ENCODE assay signal across 26 cellular contexts in the genomic region with DNA sequence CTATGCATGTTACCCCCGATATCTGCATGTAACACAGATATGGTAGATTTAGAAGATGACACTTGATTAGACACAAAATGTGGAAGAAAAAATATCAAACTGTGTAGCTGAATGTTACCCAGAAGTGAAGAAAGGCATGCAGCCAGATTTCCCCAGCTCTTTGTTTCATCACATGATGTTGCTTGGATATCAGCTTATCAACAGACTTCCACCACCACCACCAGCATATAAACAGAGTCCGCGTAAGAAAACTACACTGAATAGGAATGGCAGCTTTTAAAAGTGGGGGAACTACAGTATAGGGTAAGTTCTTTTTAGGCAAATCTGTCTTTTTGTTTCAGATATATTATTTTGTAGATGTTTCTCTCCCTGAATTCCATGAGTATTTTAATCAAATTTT. TPM values are rescaled to one million over a fixed set of nuclear protein-coding genes. Genes with fewer than 3 reads are reported as not detected.
"Had no signal": no experiment of that assay in that cellular context is flagged by ENCODE, and none has a peak within 500 bp of the region (broad histone marks: within the 10 kb centered on the region; RNA-seq: fewer than 3 reads in every experiment).

A gene (plus strand): TSS at position 223 of the 400 bp plus-strand sequence. CDS start 2,484 bp downstream, outside the sequence.

- H3K27ac Mint-ChIP-seq: immature natural killer cell; mesothelial cell of epicardium; natural killer cell; stimulated activated effector memory CD8-positive, alpha-beta T cell treated with anti-CD3 and anti-CD28 coated beads, Interleukin-12 subunit alpha, Interleukin-12 subunit beta, amount 100 ng/mL, for 72 hours had no signal

- H3K9me3 Mint-ChIP-seq: central memory CD8-positive, alpha-beta T cell; natural killer cell; stimulated activated effector memory CD8-positive, alpha-beta T cell treated with anti-CD3 and anti-CD28 coated beads, Interleukin-12 subunit alpha, Interleukin-12 subunit beta, amount 100 ng/mL, for 72 hours had no signal

- ATAC-seq: left colon; natural killer cell; stimulated activated effector memory CD8-positive, alpha-beta T cell treated with anti-CD3 and anti-CD28 coated beads, Interleukin-12 subunit alpha, Interleukin-12 subunit beta, amount 100 ng/mL, for 72 hours; stimulated activated naive CD8-positive, alpha-beta T cell treated with anti-CD3 and anti-CD28 coated beads, Interleukin-15, Interleukin-2, amounts not matched to agents 100 U/mL and 50 U/mL, for 24 hours had no signal

- H3K36me3 ChIP-seq: esophagus squamous epithelium, suprapubic skin, thyroid gland, upper lobe of left lung, uterus had no signal

- H3K4me1 ChIP-seq: esophagus squamous epithelium, suprapubic skin, thyroid gland, upper lobe of left lung, uterus had no signal

- H3K4me1 Mint-ChIP-seq: central memory CD8-positive, alpha-beta T cell; immature natural killer cell; natural killer cell; neural crest cell; stimulated activated effector memory CD8-positive, alpha-beta T cell treated with anti-CD3 and anti-CD28 coated beads, Interleukin-12 subunit alpha, Interleukin-12 subunit beta, amount 100 ng/mL, for 72 hours had no signal

- H3K27me3 ChIP-seq: esophagus squamous epithelium, suprapubic skin, thyroid gland, upper lobe of left lung, uterus had no signal

- H3K36me3 Mint-ChIP-seq: immature natural killer cell; natural killer cell; stimulated activated effector memory CD8-positive, alpha-beta T cell treated with anti-CD3 and anti-CD28 coated beads, Interleukin-12 subunit alpha, Interleukin-12 subunit beta, amount 100 ng/mL, for 72 hours had no signal

- H3K4me3 ChIP-seq: esophagus squamous epithelium, suprapubic skin, thyroid gland, upper lobe of left lung, uterus had no signal

- H3K27ac ChIP-seq: esophagus squamous epithelium, suprapubic skin, thyroid gland, upper lobe of left lung, uterus had no signal

- H3K4me3 Mint-ChIP-seq: central memory CD8-positive, alpha-beta T cell; immature natural killer cell; mesothelial cell of epicardium; natural killer cell; neural crest cell; stimulated activated effector memory CD8-positive, alpha-beta T cell treated with anti-CD3 and anti-CD28 coated beads, Interleukin-12 subunit alpha, Interleukin-12 subunit beta, amount 100 ng/mL, for 72 hours had no signal

- DNase-seq: dermis blood vessel endothelial cell; esophagus squamous epithelium; immature natural killer cell; kidney; left colon; natural killer cell; posterior cingulate gyrus; small intestine; stimulated activated CD4-positive, alpha-beta T cell treated with anti-CD3 and anti-CD28 coated beads, Interleukin-2, amount 100 ng/mL, for 48 hours; stimulated activated CD8-positive, alpha-beta memory T cell treated with anti-CD3 and anti-CD28 coated beads, Interleukin-4, amount 100 ng/mL, for 48 hours; stimulated activated naive CD8-positive, alpha-beta T cell treated with anti-CD3 and anti-CD28 coated beads, Interleukin-15, Interleukin-2, amounts not matched to agents 100 U/mL and 50 U/mL, for 24 hours; thyroid gland; upper lobe of left lung; uterus had no signal

- H3K9me3 ChIP-seq: esophagus squamous epithelium, suprapubic skin, thyroid gland, upper lobe of left lung, uterus had no signal

RNA-seq across cellular contexts. Expression of the gene that starts here (rescaled TPM):
- total RNA-seq: dermis blood vessel endothelial cell, epithelial cell of proximal tubule, esophagus squamous epithelium, glomerular endothelial cell, left colon, lower leg skin, mesothelial cell of epicardium, mucosa of gallbladder, myocyte, natural killer cell, neural crest cell, osteocyte, pulmonary artery endothelial cell, suprapubic skin, thyroid gland had no signal
- polyA plus RNA-seq: immature natural killer cell had no signal
